Comparison of ENCODE assay signal across 8 cellular contexts in the genomic region with DNA sequence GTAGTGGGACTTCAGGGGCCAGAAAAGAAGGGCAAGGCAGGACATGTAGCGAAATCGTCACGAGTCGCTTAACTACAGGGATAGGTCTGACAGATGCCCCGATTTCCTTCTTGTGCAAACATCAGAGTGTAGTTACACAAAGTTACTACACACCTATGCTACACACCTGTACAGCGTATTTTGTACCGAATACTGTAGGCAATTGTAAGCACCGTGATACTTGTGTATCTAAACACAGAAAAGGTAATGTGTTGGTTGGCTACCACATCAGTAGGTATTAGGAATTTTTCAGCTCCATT. TPM values are rescaled to one million over a fixed set of nuclear protein-coding genes. Genes with fewer than 3 reads are reported as not detected.
DNase-seq lines count a peak whose midpoint lies in the region; ATAC-seq lines count a peak whose summit lies in the region.

No MANE protein-coding gene starts in this region.

- DNase-seq in NCI-H526 treated with DMSO at 0.1 percent for 48 hours (lab: John Stamatoyannopoulos, UW) (peak; percentile 12), NCI-H526 (lab: John Stamatoyannopoulos, UW) (no peak), inferior parietal cortex (ENCODE audit: extremely low spot score) (peak; percentile 55), NCI-H774 (lab: John Stamatoyannopoulos, UW) (no peak)
- DNase-seq in stimulated activated CD4-positive, alpha-beta T cell treated with anti-CD3 and anti-CD28 coated beads, Interleukin-4, amount 100 ng/mL, for 1 hour = no peak
- no peak for DNase-seq in activated CD4-positive, alpha-beta T cell treated with anti-CD3 and anti-CD28 coated beads for 1 hour

- H3K36me3 ChIP-seq in subcutaneous abdominal adipose tissue (ENCODE audit: control insufficient read depth in 5 of 5, insufficient read depth in 5 of 5, low read length in 5 of 5) = no peaks in the 10 kb centered on the region

- no peaks in the 10 kb centered on the region for H3K27me3 ChIP-seq in subcutaneous abdominal adipose tissue (ENCODE audit: control insufficient read depth in 5 of 5, insufficient read depth in 4 of 5, low read length in 5 of 5)

- H3K9me3 Mint-ChIP-seq in activated T-helper 17 cell treated with anti-CD3 and anti-CD28 coated beads, Interleukin-2, amount 50 U/mL, for 72 hours = peaks cover 4% of the 10 kb centered on the region

- H3K4me3 Mint-ChIP-seq in activated T-helper 17 cell treated with anti-CD3 and anti-CD28 coated beads, Interleukin-2, amount 50 U/mL, for 72 hours = peak overlapping the region; percentile 96

- H3K27ac ChIP-seq in subcutaneous abdominal adipose tissue (ENCODE audit: low read depth, low read length) = peak overlapping the region; percentile 88

- peaks cover 37% of the 10 kb centered on the region for H3K4me1 Mint-ChIP-seq in activated T-helper 17 cell treated with anti-CD3 and anti-CD28 coated beads, Interleukin-2, amount 50 U/mL, for 72 hours

- peak overlapping the region; percentile 88 for H3K27ac Mint-ChIP-seq in activated T-helper 17 cell treated with anti-CD3 and anti-CD28 coated beads, Interleukin-2, amount 50 U/mL, for 72 hours

- H3K4me1 ChIP-seq in subcutaneous abdominal adipose tissue (ENCODE audit: control insufficient read depth in 5 of 5, insufficient read depth in 5 of 5, low read length in 5 of 5) = peaks cover 3 to 27% (median 22%) of the 10 kb centered on the region in 5 donors

- H3K36me3 Mint-ChIP-seq in activated T-helper 17 cell treated with anti-CD3 and anti-CD28 coated beads, Interleukin-2, amount 50 U/mL, for 72 hours (ENCODE audit: low read depth) = peaks cover 18% of the 10 kb centered on the region

- H3K9me3 ChIP-seq in subcutaneous abdominal adipose tissue (ENCODE audit: control insufficient read depth in 5 of 5, low read length in 5 of 5) = no peaks in the 10 kb centered on the region

- H3K4me3 ChIP-seq in subcutaneous abdominal adipose tissue (ENCODE audit: low read depth in 1 of 5, low read length in 5 of 5) = peak overlapping the region; percentile 78 to 93 (median 91)

- ATAC-seq in activated T-helper 17 cell treated with anti-CD3 and anti-CD28 coated beads, Interleukin-2, amount 50 U/mL, for 72 hours (replicated peaks) = no peak

- H3K27me3 Mint-ChIP-seq in activated T-helper 17 cell treated with anti-CD3 and anti-CD28 coated beads, Interleukin-2, amount 50 U/mL, for 72 hours = no peaks in the 10 kb centered on the region

- peak overlapping the region; percentile 44 to 94 (median 88) for H3K9ac ChIP-seq in subcutaneous abdominal adipose tissue (ENCODE audit: low read length in 5 of 5)

RNA-seq across cellular contexts. Expression of gene MTHFS, which starts 0.5 kb away (rescaled TPM):
- total RNA-seq in activated T-helper 17 cell treated with anti-CD3 and anti-CD28 coated beads, Interleukin-2, amount 50 U/mL, for 72 hours = 10 to 100 TPM; 20.3 to 29.2 TPM

Comparison
In these comparisons a context has a peak if more than half of its experiments do, and no peak if none do; other contexts are left out.
1. DNase-seq: peak in NCI-H526 treated with DMSO at 0.1 percent for 48 hours (single experiment) and inferior parietal cortex (single experiment); none in NCI-H526 (0 of 2), NCI-H774 (single experiment), stimulated activated CD4-positive, alpha-beta T cell treated with anti-CD3 and anti-CD28 coated beads, Interleukin-4, amount 100 ng/mL, for 1 hour (single experiment) and activated CD4-positive, alpha-beta T cell treated with anti-CD3 and anti-CD28 coated beads for 1 hour (single experiment).